Comparison of ENCODE assay signal across 21 cellular contexts in the genomic region with DNA sequence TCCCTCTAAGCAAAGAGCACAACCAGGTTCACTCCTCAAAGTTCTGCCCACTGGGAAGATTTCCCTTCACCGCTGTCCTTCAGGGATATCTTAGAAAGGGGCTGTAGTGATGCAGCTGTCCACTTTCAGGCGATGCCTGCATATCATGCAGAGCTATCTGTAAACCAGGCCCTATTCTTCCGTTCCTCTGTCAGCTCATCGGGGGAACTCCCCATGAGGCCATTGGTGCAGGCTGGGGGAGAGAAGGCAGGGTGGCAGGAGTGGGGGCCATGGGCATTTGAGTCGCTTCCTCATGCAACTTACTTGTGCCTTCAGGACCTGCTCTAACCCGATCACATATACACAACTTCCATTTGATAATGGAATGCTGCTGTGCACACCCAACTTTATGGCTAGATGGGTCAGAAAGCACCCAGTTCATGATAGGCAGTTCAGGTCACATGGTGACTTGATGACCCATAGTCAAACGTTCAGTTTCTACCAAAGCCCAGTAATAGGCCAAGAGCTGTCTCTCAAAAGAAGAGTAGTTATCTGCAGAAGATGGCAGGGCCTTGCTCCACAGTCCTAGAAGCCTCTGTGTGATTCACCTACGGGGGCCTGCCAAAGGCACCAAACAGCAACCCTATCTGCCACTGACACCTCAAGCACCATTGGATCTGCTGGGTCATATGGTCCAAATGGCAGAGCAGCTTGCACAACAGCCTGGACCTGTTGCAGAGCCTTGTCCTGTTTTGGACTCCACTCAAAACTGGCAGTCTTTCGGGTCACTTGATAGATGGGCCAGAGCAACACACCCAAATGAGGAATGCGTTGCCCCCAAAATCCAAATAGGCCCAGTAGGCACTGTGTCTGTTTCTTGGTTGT. TPM values are rescaled to one million over a fixed set of nuclear protein-coding genes. Genes with fewer than 3 reads are reported as not detected.
"Had no signal": no experiment of that assay in that cellular context is flagged by ENCODE, and none has a peak within 500 bp of the region (broad histone marks: within the 10 kb centered on the region; RNA-seq: fewer than 3 reads in every experiment).

No MANE protein-coding gene starts in this region.

RNA-seq across cellular contexts. Expression of a gene that starts 7.3 kb away (rescaled TPM):
- total RNA-seq: heart left ventricle; kidney epithelial cell; left lung; liver; lower lobe of right lung; mammary epithelial cell; myocyte; naive thymus-derived CD4-positive, alpha-beta T cell; natural killer cell treated with Interleukin-12 subunit alpha and Interleukin-12 subunit beta and Interleukin-15 and Interleukin-18, amount 100 ng/mL, for 72 hours; osteoblast; pancreas; pulmonary artery endothelial cell; renal cortical epithelial cell; right atrium auricular region; right lobe of liver; skeletal muscle tissue; stomach; testis; thyroid gland; upper lobe of right lung had no signal
- polyA plus RNA-seq: heart left ventricle; liver; mammary epithelial cell; naive thymus-derived CD4-positive, alpha-beta T cell; neural cell; pancreas; stomach had no signal
